In the genomic region with DNA sequence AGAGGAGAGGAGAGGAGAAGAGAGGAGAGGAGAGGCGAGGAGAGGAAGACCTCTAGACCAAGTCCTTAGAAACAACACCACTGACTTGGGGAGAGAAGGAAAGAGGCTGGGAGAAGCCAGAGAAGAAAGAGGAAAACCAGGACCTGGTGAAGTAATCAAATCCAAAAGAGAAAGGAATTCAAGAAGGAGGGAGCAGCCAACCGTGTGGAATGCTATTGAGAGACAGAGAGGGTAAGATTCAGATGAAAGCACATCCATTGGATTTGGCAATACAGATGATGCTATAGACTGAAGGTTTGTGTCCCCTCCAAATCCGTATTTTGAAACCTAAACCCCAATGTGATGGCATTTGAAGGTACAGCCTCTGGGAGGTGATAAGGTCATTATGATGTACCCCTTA, we compare ENCODE assay signal across 21 cellular contexts. TPM values are rescaled to one million over a fixed set of nuclear protein-coding genes. Genes with fewer than 3 reads are reported as not detected.
"Had no signal": no experiment of that assay in that cellular context is flagged by ENCODE, and none has a peak within 500 bp of the region (broad histone marks: within the 10 kb centered on the region; RNA-seq: fewer than 3 reads in every experiment).

No MANE protein-coding gene starts in this region.

- H3K9ac ChIP-seq: SK-N-SH had no signal

- H3K27ac ChIP-seq: RWPE1 had no signal

- DNase-seq: KBM-7, NCI-H1092, NCI-H1105 treated with DMSO at 0.1 percent for 48 hours, NCI-H1417 treated with DMSO at 0.1 percent for 48 hours, NCI-H146, NCI-H1694 treated with DMSO at 0.1 percent for 48 hours, NCI-H1930, NCI-H2081, NCI-H2107, NCI-H2171, NCI-H226, NCI-H446, NCI-H510A, NCI-H524 treated with DMSO at 0.1 percent for 48 hours, NCI-H69, NCI-H774, SHP77, SK-N-SH, SW 1271 had no signal

- H3K9me3 ChIP-seq: SK-N-SH had no signal

RNA-seq across cellular contexts. Expression of a gene that starts 50.7 kb away (rescaled TPM):
- total RNA-seq: LHCN-M2 had no signal
